Comparison of ENCODE assay signal across 8 cellular contexts in the genomic region with DNA sequence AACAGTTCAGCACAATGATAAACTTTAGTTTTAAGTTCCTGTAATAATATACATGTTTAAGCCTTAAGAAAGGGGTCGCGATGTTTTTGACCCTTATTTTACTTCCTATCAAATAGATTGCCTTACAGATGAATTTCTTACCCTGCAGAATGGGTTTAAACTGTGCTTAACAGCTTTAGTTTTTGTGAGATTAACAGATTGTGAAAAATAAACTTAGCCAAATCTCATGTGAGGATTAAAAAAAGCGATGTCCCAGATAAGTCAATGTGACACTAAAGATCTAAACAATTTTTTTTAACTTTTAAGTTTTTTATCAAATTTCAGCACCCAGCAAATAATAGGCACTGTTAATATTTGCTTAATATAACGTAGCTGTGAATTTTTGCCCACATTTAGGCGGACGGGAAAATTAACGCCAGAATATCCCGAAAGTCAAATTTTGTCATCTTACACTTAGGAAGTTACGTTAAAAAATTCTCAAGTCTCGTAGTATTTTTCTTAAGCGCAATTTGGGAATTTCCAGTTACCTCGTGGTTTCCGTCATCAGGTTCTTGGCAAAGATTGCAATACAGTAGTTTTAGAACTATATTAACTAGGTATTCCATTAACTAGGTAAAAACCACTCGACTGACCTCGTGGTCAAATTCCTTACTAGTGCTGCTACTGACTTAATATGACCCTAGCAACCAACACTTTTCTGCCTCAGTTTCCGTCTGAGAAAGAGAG. TPM values are rescaled to one million over a fixed set of nuclear protein-coding genes. Genes with fewer than 3 reads are reported as not detected.
A peak's percentile ranks its signal among the peaks of the same experiment; 100 is the strongest.
DNase-seq lines count a peak whose midpoint lies in the region; ATAC-seq, FAIRE-seq and TF ChIP-seq lines count a peak whose summit lies in the region.

No MANE protein-coding gene starts in this region.

- peak overlapping the region; percentile 92 for H3K27ac ChIP-seq in SK-N-MC

- no peaks in the 10 kb centered on the region for H3K9me3 ChIP-seq in SK-N-MC (ENCODE audit: low read depth, low read length)

- TF ChIP-seq CTCF in fibroblast of pulmonary artery (IDR thresholded peaks at IDR 0.05; ENCODE audit: low read length, missing control alignments) = no peak

- ATAC-seq in HG02840 (IDR thresholded peaks at IDR 0.05; ENCODE audit: low FRiP score, unreplicated experiment) (no peak), GM18505 (IDR thresholded peaks at IDR 0.05; ENCODE audit: unreplicated experiment) (no peak)

- peak; percentile 40 for FAIRE-seq in GM19239 (lab: Jason Lieb, UNC)

- TF ChIP-seq POLR2A in GM18505 (IDR thresholded peaks at IDR 0.05; ENCODE audit: borderline replicate concordance, extremely low read depth, insufficient read depth, insufficient read length) = no peak

- H3K4me3 ChIP-seq in SK-N-MC = peak overlapping the region; percentile 92
- H3K4me3 ChIP-seq in fibroblast of pulmonary artery (replicated peaks; ENCODE audit: low read depth, low read length) = peak overlapping the region; percentile 77

- peaks cover 59% of the 10 kb centered on the region for H3K36me3 ChIP-seq in SK-N-MC (ENCODE audit: insufficient read depth, low read length)

- H3K9ac ChIP-seq in SK-N-MC (ENCODE audit: insufficient read length) = peak overlapping the region; percentile 99

- no peak for DNase-seq in GM19239 (ENCODE audit: insufficient read length, low spot score)
- no peak for DNase-seq in SK-N-MC (ENCODE audit: low read depth, low spot score)
- DNase-seq in fibroblast of pulmonary artery (ENCODE audit: low read depth) = peak; percentile 59
- DNase-seq in renal cortical epithelial cell (ENCODE audit: low read depth) = peak; percentile 97
- no peak for DNase-seq in SHP77 (lab: John Stamatoyannopoulos, UW)
- no peak for DNase-seq in mesenteric fat pad (ENCODE audit: low spot score)

RNA-seq across cellular contexts. Expression of gene HNRNPC, which starts 1.2 kb away (rescaled TPM):
- total RNA-seq in renal cortical epithelial cell = 524 and 834 TPM in 2 replicates
- total RNA-seq in mesenteric fat pad = 330 TPM

RNA-seq across cellular contexts. Expression of gene RPGRIP1, which starts 11.8 kb away (rescaled TPM):
- total RNA-seq in renal cortical epithelial cell = 0.05 TPM in 1 of 2 replicates, not detected in the other
- 0.80 TPM for total RNA-seq in mesenteric fat pad

Comparison
In these comparisons a context has a peak if more than half of its experiments do, and no peak if none do; other contexts are left out.
1. DNase-seq: peak in fibroblast of pulmonary artery (single experiment) and renal cortical epithelial cell (single experiment); none in GM19239 (single experiment), SK-N-MC (single experiment), SHP77 (0 of 2) and mesenteric fat pad (single experiment).